Comparison of ENCODE assay signal across 10 cellular contexts in the genomic region with DNA sequence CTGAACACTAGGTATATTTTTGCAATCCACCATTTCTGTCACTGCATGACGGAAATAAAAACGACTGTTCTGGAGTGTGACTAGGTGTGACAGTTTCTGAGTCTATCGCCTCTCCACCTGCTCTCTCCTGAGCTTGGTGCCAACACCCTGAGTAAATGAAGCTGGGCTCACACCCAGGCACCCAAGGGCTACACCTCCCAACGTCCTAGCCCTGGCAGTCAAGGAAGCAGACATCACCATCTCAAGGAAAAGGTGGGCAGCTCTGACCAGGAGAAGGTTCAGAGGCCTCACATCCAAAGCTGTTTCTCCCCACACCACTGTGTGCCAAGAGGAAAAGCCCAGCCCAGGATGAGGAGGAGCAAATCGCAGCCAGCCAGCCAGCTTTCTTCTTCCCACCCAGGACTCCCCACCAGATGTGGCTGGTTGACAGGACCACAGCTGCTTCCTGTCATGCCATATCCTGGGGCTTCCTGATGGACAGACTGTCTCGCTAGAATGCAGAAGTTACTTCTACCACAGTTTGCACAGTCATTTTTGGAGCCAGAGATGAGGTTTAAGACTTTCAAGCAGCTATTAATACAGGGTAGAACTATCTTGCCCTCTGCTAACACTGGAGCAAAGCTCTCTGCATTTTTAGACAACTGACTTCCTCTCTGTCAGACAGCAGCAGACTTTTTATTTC. TPM values are rescaled to one million over a fixed set of nuclear protein-coding genes. Genes with fewer than 3 reads are reported as not detected.
A peak's percentile ranks its signal among the peaks of the same experiment; 100 is the strongest.
DNase-seq lines count a peak whose midpoint lies in the region; ATAC-seq, FAIRE-seq and TF ChIP-seq lines count a peak whose summit lies in the region.
"Had no signal": no experiment of that assay in that cellular context is flagged by ENCODE, and none has a peak within 500 bp of the region (broad histone marks: within the 10 kb centered on the region; RNA-seq: fewer than 3 reads in every experiment).

No MANE protein-coding gene starts in this region.

- H3K27me3 ChIP-seq in mesenchymal stem cell (ENCODE audit: control insufficient read depth in 1 of 2, insufficient read depth in 1 of 2, low read length in 2 of 2) = no peaks in the 10 kb centered on the region
- H3K27me3 ChIP-seq in vagina = no peaks in the 10 kb centered on the region

- no peak overlapping the region for H4K91ac ChIP-seq in mesenchymal stem cell (ENCODE audit: low read length)

- H3K79me1 ChIP-seq in mesenchymal stem cell (replicated peaks; ENCODE audit: low read length, poor library complexity, severe bottlenecking) = peaks cover 8% of the 10 kb centered on the region

- H2AK5ac ChIP-seq in mesenchymal stem cell (ENCODE audit: low read length, severe bottlenecking) = peak overlapping the region; percentile 46

- H3K23ac ChIP-seq in mesenchymal stem cell (ENCODE audit: low read length in 2 of 2) = no peak overlapping the region

- H2AFZ ChIP-seq in mesenchymal stem cell (ENCODE audit: low read depth, low read length) = no peak overlapping the region

- peak overlapping the region; percentile 29 for H4K8ac ChIP-seq in mesenchymal stem cell (ENCODE audit: low read length)

- H3K27ac ChIP-seq in caudate nucleus (ENCODE audit: low read depth, low read length) (peak overlapping the region; percentile 83), mesenchymal stem cell (ENCODE audit: low read length, poor library complexity, severe bottlenecking) (peak overlapping the region; percentile 24), vagina (peak overlapping the region; percentile 15)

- FAIRE-seq in GM12892 (lab: Jason Lieb, UNC) = peak; percentile 88

- no peak overlapping the region for H3K4me3 ChIP-seq in mesenchymal stem cell (ENCODE audit: insufficient read depth in 1 of 2, low read depth in 1 of 2, low read length in 2 of 2)
- H3K4me3 ChIP-seq in vagina = peak overlapping the region in 1 of 2 donors; percentile 3

- WGBS in mesenchymal stem cell = 74% methylated on average over 6 of the region's 6 CpGs

- H3K18ac ChIP-seq in mesenchymal stem cell (ENCODE audit: low read depth in 1 of 2, low read length in 2 of 2) = no peak overlapping the region

- no peaks in the 10 kb centered on the region for H3K9me3 ChIP-seq in mesenchymal stem cell (ENCODE audit: control insufficient read depth, low read length)
- H3K9me3 ChIP-seq in vagina = no peaks in the 10 kb centered on the region

- TF ChIP-seq CTCF in vagina (IDR thresholded peaks at IDR 0.05) = no peak

- peak; percentile 64 for ATAC-seq in GM21786 (IDR thresholded peaks at IDR 0.05; ENCODE audit: unreplicated experiment)
- ATAC-seq: Panc1 had no signal

- intact Hi-C loops in vagina (cut with DNase I) = no loop called here

- H2BK120ac ChIP-seq in mesenchymal stem cell (ENCODE audit: low read depth, low read length) = no peak overlapping the region

- peaks cover 42% of the 10 kb centered on the region for H3K4me1 ChIP-seq in mesenchymal stem cell (ENCODE audit: control insufficient read depth, insufficient read depth, low read depth, low read length)
- peaks cover 77% of the 10 kb centered on the region for H3K4me1 ChIP-seq in vagina

- H3K9ac ChIP-seq in mesenchymal stem cell (ENCODE audit: low read length) = peak overlapping the region; percentile 10

- H3K14ac ChIP-seq in mesenchymal stem cell (ENCODE audit: low read length in 2 of 2) = no peak overlapping the region

- no peak overlapping the region for H2BK15ac ChIP-seq in mesenchymal stem cell (ENCODE audit: low read depth, poor library complexity, severe bottlenecking)

- no peak overlapping the region for H3K4me2 ChIP-seq in mesenchymal stem cell (ENCODE audit: low read length, poor library complexity, severe bottlenecking)

- TF ChIP-seq POLR2A in GM12892 (IDR thresholded peaks at IDR 0.05; ENCODE audit: low read depth, low read length) (peak; percentile 63; the same call in 1 of the 2 replicates), vagina (IDR thresholded peaks at IDR 0.05) (no peak)

- H3K4ac ChIP-seq in mesenchymal stem cell (ENCODE audit: low read depth in 1 of 2, low read length in 2 of 2) = peak overlapping the region in 1 of 2 experiments; percentile 19

- DNase-seq in GM12892 (ENCODE audit: insufficient read length) (peak; percentile 77), NOMO-1 treated with dmso at 0.1 percent for 144 hours (lab: John Stamatoyannopoulos, UW; ENCODE audit: unreplicated experiment) (peak; percentile 86), caudate nucleus (lab: John Stamatoyannopoulos, UW) (peak in 29 of 61 donors; percentile 5 to 63 (median 29)), mesenchymal stem cell (peak; percentile 53), vagina (ENCODE audit: extremely low spot score in 2 of 2) (no peak), LoVo (ENCODE audit: low spot score) (no peak), NCI-H2196 treated with DMSO at 0.1 percent for 48 hours (lab: John Stamatoyannopoulos, UW; ENCODE audit: unreplicated experiment) (no peak)

- H3K36me3 ChIP-seq in mesenchymal stem cell (ENCODE audit: control insufficient read depth in 1 of 2, insufficient read depth in 2 of 2, low read depth in 1 of 2, low read length in 2 of 2) (peaks cover 3 to 14% of the 10 kb centered on the region in 2 experiments), vagina (no peaks in the 10 kb centered on the region)

- no peak overlapping the region for H2BK5ac ChIP-seq in mesenchymal stem cell (ENCODE audit: low read depth, low read length, poor library complexity, severe bottlenecking)

- peak overlapping the region in 1 of 2 experiments; percentile 6 for H2BK12ac ChIP-seq in mesenchymal stem cell (ENCODE audit: low read length in 2 of 2)

RNA-seq across cellular contexts. Expression of a gene that starts 3.3 kb away (rescaled TPM):
- 52.0 TPM for polyA plus RNA-seq in GM12892 (2012; ENCODE audit: missing spikeins)
- polyA plus RNA-seq in mesenchymal stem cell (2013, experiment 1 of 2) = 81.8 TPM
- polyA plus RNA-seq in mesenchymal stem cell (2013, experiment 2 of 2) = 78.8 TPM
- 56.7 TPM for total RNA-seq in vagina

RNA-seq across cellular contexts. Expression of a gene that starts 20.0 kb away (rescaled TPM):
- 73.3 TPM for polyA plus RNA-seq in GM12892 (2012; ENCODE audit: missing spikeins)
- 25.4 TPM for polyA plus RNA-seq in mesenchymal stem cell (2013, experiment 1 of 2)
- 25.0 TPM for polyA plus RNA-seq in mesenchymal stem cell (2013, experiment 2 of 2)
- 43.2 TPM for total RNA-seq in vagina

RNA-seq across cellular contexts. Expression of a gene that starts 26.9 kb away (rescaled TPM):
- 25.0 TPM for polyA plus RNA-seq in GM12892 (2012; ENCODE audit: missing spikeins)
- 15.0 TPM for polyA plus RNA-seq in mesenchymal stem cell (2013, experiment 1 of 2)
- 14.2 TPM for polyA plus RNA-seq in mesenchymal stem cell (2013, experiment 2 of 2)
- 75.9 TPM for total RNA-seq in vagina

RNA-seq across cellular contexts. Expression of a gene that starts 36.8 kb away (rescaled TPM):
- 29.8 TPM for polyA plus RNA-seq in GM12892 (2012; ENCODE audit: missing spikeins)
- polyA plus RNA-seq in mesenchymal stem cell (2013, experiment 1 of 2) = 41.8 TPM
- polyA plus RNA-seq in mesenchymal stem cell (2013, experiment 2 of 2) = 44.0 TPM
- total RNA-seq in vagina = 51.6 TPM

RNA-seq across cellular contexts. Expression of a gene that starts 43.4 kb away (rescaled TPM):
- polyA plus RNA-seq in GM12892 (2012; ENCODE audit: missing spikeins) = not detected
- not detected for polyA plus RNA-seq in mesenchymal stem cell (2013, experiment 1 of 2)
- not detected for polyA plus RNA-seq in mesenchymal stem cell (2013, experiment 2 of 2)
- total RNA-seq in vagina = not detected
- total RNA-seq: renal cortical epithelial cell had no signal

Comparison
In these comparisons a context has a peak if more than half of its experiments do, and no peak if none do; other contexts are left out.
1. DNase-seq: peak in GM12892 (single experiment), NOMO-1 treated with dmso at 0.1 percent for 144 hours (single experiment) and mesenchymal stem cell (single experiment); none in vagina (0 of 2), LoVo (single experiment) and NCI-H2196 treated with DMSO at 0.1 percent for 48 hours (single experiment).
2. H3K27ac ChIP-seq: peak in every context shown above with its lines; median percentile 83 in caudate nucleus; 24 in mesenchymal stem cell; 15 in vagina.